In genomic region chr13:30394798-30395191, GRCh38 we compare ENCODE assay signal across 8 cellular contexts. TPM values are rescaled to one million over a fixed set of nuclear protein-coding genes. Genes with fewer than 3 reads are reported as not detected.
DNase-seq lines count a peak whose midpoint lies in the region; ATAC-seq and TF ChIP-seq lines count a peak whose summit lies in the region.

No MANE protein-coding gene starts in this region.

- TF ChIP-seq EP300 in transverse colon (IDR thresholded peaks at IDR 0.05; ENCODE audit: low read depth), result no peak

- H3K36me3 ChIP-seq in CD8-positive, alpha-beta memory T cell (ENCODE audit: insufficient read depth, low read length), result no peaks in the 10 kb centered on the region
- no peaks in the 10 kb centered on the region for H3K36me3 ChIP-seq in transverse colon

- H3K27me3 Mint-ChIP-seq in CD8-positive, alpha-beta memory T cell, result no peaks in the 10 kb centered on the region
- H3K27me3 Mint-ChIP-seq in brain, result peaks cover 6% of the 10 kb centered on the region

- POLR2A ChIA-PET in CD8-positive, alpha-beta memory T cell (lab: Charles Lee), result interaction anchor here (0.6 to 3.6 kb wide), 14 partner anchors 9 to 262 kb away, joined by 3 to 21 read pairs (median 5); partner anchors contain the start of genes HMGB1 and UBE2L5

- peaks cover 17 to 43% (median 41%) of the 10 kb centered on the region in 3 donors for H3K4me1 Mint-ChIP-seq in CD8-positive, alpha-beta memory T cell
- peaks cover 35% of the 10 kb centered on the region for H3K4me1 Mint-ChIP-seq in brain

- peak overlapping the region; percentile 71 to 99 (median 93) for H3K27ac Mint-ChIP-seq in CD8-positive, alpha-beta memory T cell
- H3K27ac Mint-ChIP-seq in brain, result peak overlapping the region; percentile 74 to 97 (median 92)

- TF ChIP-seq POLR2A in transverse colon (IDR thresholded peaks at IDR 0.05), result no peak

- peaks cover 28% of the 10 kb centered on the region for H3K4me1 ChIP-seq in CD8-positive, alpha-beta memory T cell (ENCODE audit: insufficient read depth, low read length)
- H3K4me1 ChIP-seq in transverse colon, result peaks cover 4 to 23% (median 12%) of the 10 kb centered on the region in 4 donors

- ATAC-seq in GM21515 (IDR thresholded peaks at IDR 0.05; ENCODE audit: unreplicated experiment), result peak; percentile 66

- H3K27me3 ChIP-seq in CD8-positive, alpha-beta memory T cell (ENCODE audit: insufficient read depth, low read length, poor library complexity, severe bottlenecking), result no peaks in the 10 kb centered on the region
- H3K27me3 ChIP-seq in transverse colon, result no peaks in the 10 kb centered on the region

- H3K4me3 ChIP-seq in CD8-positive, alpha-beta memory T cell (ENCODE audit: low read length), result peak overlapping the region; percentile 89
- H3K4me3 ChIP-seq in Jurkat, Clone E6-1 (ENCODE audit: low read length), result peak overlapping the region; percentile 64
- H3K4me3 ChIP-seq in transverse colon, result peak overlapping the region; percentile 41 to 69 (median 62)

- H3K36me3 Mint-ChIP-seq in CD8-positive, alpha-beta memory T cell, result peaks cover 0 to 5% (median 0%) of the 10 kb centered on the region in 3 donors
- H3K36me3 Mint-ChIP-seq in brain, result no peaks in the 10 kb centered on the region

- WGBS in transverse colon (ENCODE audit: low coverage in 1 of 2), 2 donors, result 0% methylated on average over 3 to 6 of the region's 6 CpGs

- TF ChIP-seq CTCF in brain (conservative IDR thresholded peaks at IDR 0.05), result no peak
- peak in 2 of 5 experiments; percentile 44 to 45 for TF ChIP-seq CTCF in transverse colon (IDR thresholded peaks at IDR 0.05)

- H3K9me3 Mint-ChIP-seq in CD8-positive, alpha-beta memory T cell, result no peaks in the 10 kb centered on the region
- no peaks in the 10 kb centered on the region for H3K9me3 Mint-ChIP-seq in brain

- peak overlapping the region; percentile 76 for H3K27ac ChIP-seq in CD8-positive, alpha-beta memory T cell (ENCODE audit: low read depth, low read length)
- peak overlapping the region; percentile 94 to 99 (median 96) for H3K27ac ChIP-seq in transverse colon

- CTCF ChIA-PET in CD8-positive, alpha-beta memory T cell (lab: Charles Lee), result interaction anchor here (1.1 to 9.7 kb wide), 6 partner anchors 11 to 88 kb away, joined by 3 to 70 read pairs (median 13); partner anchors contain the start of gene KATNAL1

- in situ Hi-C loops in transverse colon (cut with MboI; ENCODE audit: low pct_ligation_motif_present in 1 of 4, low pct_unique_long_range_greater_than_20kb in 1 of 4, low sequenced_read_pairs in 3 of 4), result no loop called here

- peak in 2 of 5 donors; percentile 45 to 63 for DNase-seq in CD8-positive, alpha-beta memory T cell
- peak; percentile 57 for DNase-seq in Jurkat, Clone E6-1 (ENCODE audit: low read depth, low spot score)
- DNase-seq in lung microvascular endothelial cell (ENCODE audit: low read depth in 2 of 2) (peak; percentile 8 to 15), transverse colon (no peak), RKO (ENCODE audit: low spot score) (no peak)
- no peak for DNase-seq in effector CD8-positive, alpha-beta T cell (lab: John Stamatoyannopoulos, UW)

- peak overlapping the region; percentile 80 to 98 (median 86) for H3K4me3 Mint-ChIP-seq in CD8-positive, alpha-beta memory T cell
- peak overlapping the region; percentile 77 to 90 (median 85) for H3K4me3 Mint-ChIP-seq in brain

- no peaks in the 10 kb centered on the region for H3K9me3 ChIP-seq in CD8-positive, alpha-beta memory T cell (ENCODE audit: low read length)
- H3K9me3 ChIP-seq in transverse colon, result no peaks in the 10 kb centered on the region

- intact Hi-C loops in transverse colon (cut with DNase I; ENCODE audit: low total_unique reads), result no loop called here

RNA-seq across cellular contexts. Expression of gene UBE2L5, which starts 27.5 kb away (rescaled TPM):
- total RNA-seq in CD8-positive, alpha-beta memory T cell, result not detected
- not detected for polyA plus RNA-seq in CD8-positive, alpha-beta memory T cell
- polyA plus RNA-seq in Jurkat, Clone E6-1 (2012; ENCODE audit: insufficient read depth, insufficient read length), result 4.1 TPM
- not detected for polyA plus RNA-seq in brain (ENCODE audit: insufficient read depth, low read depth, low replicate concordance)
- total RNA-seq in lung microvascular endothelial cell (not detected in 2 replicates), transverse colon (not detected)

Comparison
In these comparisons a context has a peak if more than half of its experiments do, and no peak if none do; other contexts are left out.
1. DNase-seq: peak in Jurkat, Clone E6-1 (single experiment) and lung microvascular endothelial cell (2 of 2); none in transverse colon (single experiment), RKO (single experiment) and effector CD8-positive, alpha-beta T cell (single experiment).
2. Peak in every context shown above with its lines, with median percentiles within 50 percentile points of each other: H3K4me3 ChIP-seq.